1 cellular context compared by ENCODE assay signal in the genomic region with DNA sequence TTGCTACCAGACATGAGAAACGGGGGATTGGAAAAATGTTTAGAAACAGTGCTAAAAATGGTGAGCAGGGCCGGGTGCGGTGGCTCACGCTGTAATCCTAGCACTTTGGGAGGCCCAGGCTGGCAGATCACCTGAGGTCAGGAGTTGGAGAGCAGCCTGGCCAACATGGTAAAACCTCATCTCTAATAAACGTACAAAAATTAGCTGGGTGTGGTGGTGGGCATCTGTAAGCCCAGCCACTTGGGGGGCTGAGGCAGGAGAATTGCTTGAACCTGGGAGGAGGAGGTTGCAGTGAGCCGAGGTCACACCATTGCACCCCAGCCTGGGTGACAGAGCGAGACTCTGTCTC.
TF ChIP-seq lines count a peak whose summit lies in the region.

No MANE protein-coding gene starts in this region.

TF ChIP-seq in GM12878, 131 proteins besides CTCF, POLR2A, EP300 and RAD21:
- TF ChIP-seq, protein P1, sequence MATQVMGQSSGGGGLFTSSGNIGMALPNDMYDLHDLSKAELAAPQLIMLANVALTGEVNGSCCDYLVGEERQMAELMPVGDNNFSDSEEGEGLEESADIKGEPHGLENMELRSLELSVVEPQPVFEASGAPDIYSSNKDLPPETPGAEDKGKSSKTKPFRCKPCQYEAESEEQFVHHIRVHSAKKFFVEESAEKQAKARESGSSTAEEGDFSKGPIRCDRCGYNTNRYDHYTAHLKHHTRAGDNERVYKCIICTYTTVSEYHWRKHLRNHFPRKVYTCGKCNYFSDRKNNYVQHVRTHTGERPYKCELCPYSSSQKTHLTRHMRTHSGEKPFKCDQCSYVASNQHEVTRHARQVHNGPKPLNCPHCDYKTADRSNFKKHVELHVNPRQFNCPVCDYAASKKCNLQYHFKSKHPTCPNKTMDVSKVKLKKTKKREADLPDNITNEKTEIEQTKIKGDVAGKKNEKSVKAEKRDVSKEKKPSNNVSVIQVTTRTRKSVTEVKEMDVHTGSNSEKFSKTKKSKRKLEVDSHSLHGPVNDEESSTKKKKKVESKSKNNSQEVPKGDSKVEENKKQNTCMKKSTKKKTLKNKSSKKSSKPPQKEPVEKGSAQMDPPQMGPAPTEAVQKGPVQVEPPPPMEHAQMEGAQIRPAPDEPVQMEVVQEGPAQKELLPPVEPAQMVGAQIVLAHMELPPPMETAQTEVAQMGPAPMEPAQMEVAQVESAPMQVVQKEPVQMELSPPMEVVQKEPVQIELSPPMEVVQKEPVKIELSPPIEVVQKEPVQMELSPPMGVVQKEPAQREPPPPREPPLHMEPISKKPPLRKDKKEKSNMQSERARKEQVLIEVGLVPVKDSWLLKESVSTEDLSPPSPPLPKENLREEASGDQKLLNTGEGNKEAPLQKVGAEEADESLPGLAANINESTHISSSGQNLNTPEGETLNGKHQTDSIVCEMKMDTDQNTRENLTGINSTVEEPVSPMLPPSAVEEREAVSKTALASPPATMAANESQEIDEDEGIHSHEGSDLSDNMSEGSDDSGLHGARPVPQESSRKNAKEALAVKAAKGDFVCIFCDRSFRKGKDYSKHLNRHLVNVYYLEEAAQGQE (IDR thresholded peaks at IDR 0.05; ENCODE audit: low read depth, low read length): peak; percentile 33; the same call in 1 of the 2 replicates
- TF ChIP-seq, protein P2, sequence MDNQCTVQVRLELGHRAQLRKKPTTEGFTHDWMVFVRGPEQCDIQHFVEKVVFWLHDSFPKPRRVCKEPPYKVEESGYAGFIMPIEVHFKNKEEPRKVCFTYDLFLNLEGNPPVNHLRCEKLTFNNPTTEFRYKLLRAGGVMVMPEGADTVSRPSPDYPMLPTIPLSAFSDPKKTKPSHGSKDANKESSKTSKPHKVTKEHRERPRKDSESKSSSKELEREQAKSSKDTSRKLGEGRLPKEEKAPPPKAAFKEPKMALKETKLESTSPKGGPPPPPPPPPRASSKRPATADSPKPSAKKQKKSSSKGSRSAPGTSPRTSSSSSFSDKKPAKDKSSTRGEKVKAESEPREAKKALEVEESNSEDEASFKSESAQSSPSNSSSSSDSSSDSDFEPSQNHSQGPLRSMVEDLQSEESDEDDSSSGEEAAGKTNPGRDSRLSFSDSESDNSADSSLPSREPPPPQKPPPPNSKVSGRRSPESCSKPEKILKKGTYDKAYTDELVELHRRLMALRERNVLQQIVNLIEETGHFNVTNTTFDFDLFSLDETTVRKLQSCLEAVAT (IDR thresholded peaks at IDR 0.05): 0 out of 2 replicates have a peak, but pooled peaks have one; percentile 28
